In genomic region chr16:50697421-50697715, GRCh38 we compare ENCODE assay signal across 1 cellular context.
TF ChIP-seq lines count a peak whose summit lies in the region.

No MANE protein-coding gene starts in this region.

TF ChIP-seq in SK-N-SH treated with all-trans-retinoic acid at 6 μM for 48 hours, 23 proteins besides CTCF, POLR2A, EP300 and RAD21 (continued from another document):
- no peak for TF ChIP-seq TSHZ2 (CRISPR knock-in tag; IDR thresholded peaks at IDR 0.05)
- TF ChIP-seq RARB (CRISPR knock-in tag; IDR thresholded peaks at IDR 0.05) = no peak
- no peak for TF ChIP-seq ESRRG (CRISPR knock-in tag; IDR thresholded peaks at IDR 0.05)
- no peak for TF ChIP-seq CSRNP3 (CRISPR knock-in tag; IDR thresholded peaks at IDR 0.05)
- TF ChIP-seq ZFP30 (CRISPR knock-in tag; IDR thresholded peaks at IDR 0.05) = no peak
- TF ChIP-seq ZC3H10 (CRISPR knock-in tag; IDR thresholded peaks at IDR 0.05) = no peak
- no peak for TF ChIP-seq ZNF565 (CRISPR knock-in tag; conservative IDR thresholded peaks at IDR 0.05; ENCODE audit: low read depth)
